Comparison of ENCODE assay signal across 20 cellular contexts in the genomic region with DNA sequence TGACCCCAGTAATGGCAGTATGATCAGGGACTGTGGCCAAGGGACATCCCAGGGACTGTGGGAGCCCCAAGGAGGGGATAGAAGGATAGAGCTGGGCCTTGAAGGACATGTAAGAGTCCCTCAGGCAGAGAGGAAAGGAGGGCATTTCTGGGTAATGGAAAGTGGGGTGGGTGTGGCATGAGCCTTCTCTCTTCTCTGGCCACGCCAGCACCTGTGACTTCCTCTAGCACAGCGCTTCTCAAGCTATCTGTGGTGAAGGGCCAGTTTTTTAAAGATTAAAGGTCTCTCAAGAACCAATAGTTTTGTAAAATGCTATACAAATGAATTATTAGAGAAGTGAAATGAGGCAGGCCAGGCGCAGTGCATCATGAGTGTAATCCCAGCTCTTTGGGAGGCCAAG. TPM values are rescaled to one million over a fixed set of nuclear protein-coding genes. Genes with fewer than 3 reads are reported as not detected.
DNase-seq lines count a peak whose midpoint lies in the region; ATAC-seq and TF ChIP-seq lines count a peak whose summit lies in the region.
"Had no signal": no experiment of that assay in that cellular context is flagged by ENCODE, and none has a peak within 500 bp of the region (broad histone marks: within the 10 kb centered on the region; RNA-seq: fewer than 3 reads in every experiment).

No MANE protein-coding gene starts in this region.

- no peaks in the 10 kb centered on the region for H3K27me3 ChIP-seq in BLaER1
- H3K27me3 ChIP-seq: SJSA1 had no signal

- DNase-seq in RPMI8226 (peak; percentile 41), naive B cell (no peak), chondrocyte (ENCODE audit: low spot score) (no peak)
- DNase-seq: AML-193; Caco-2; CD8-positive, alpha-beta T cell; HCEC 1CT; KBM-7; NCI-H2029; NCI-H2227 treated with DMSO at 0.1 percent for 48 hours; NCI-H526 treated with DMSO at 0.1 percent for 48 hours; Right ventricle myocardium superior had no signal

- H3K9me3 Mint-ChIP-seq in naive B cell (no peaks in the 10 kb centered on the region), chondrocyte (ENCODE audit: low read depth) (no peaks in the 10 kb centered on the region)
- H3K9me3 Mint-ChIP-seq in stimulated activated memory B cell treated with anti-CD40 and anti-IgM and Interleukin-4, amounts not matched to agents 10 μg/mL and 1 μg/mL and 100 μg/mL, for 72 hours, result no peaks in the 10 kb centered on the region
- H3K9me3 Mint-ChIP-seq: CD8-positive, alpha-beta T cell had no signal

- H3K4me3 ChIP-seq in BLaER1, result no peak overlapping the region
- H3K4me3 ChIP-seq: A549, GM12878, SJSA1 had no signal

- H3K36me3 Mint-ChIP-seq in naive B cell, result no peaks in the 10 kb centered on the region
- no peaks in the 10 kb centered on the region for H3K36me3 Mint-ChIP-seq in stimulated activated memory B cell treated with anti-CD40 and anti-IgM and Interleukin-4, amounts not matched to agents 10 μg/mL and 1 μg/mL and 100 μg/mL, for 72 hours
- peaks cover 16% of the 10 kb centered on the region for H3K36me3 Mint-ChIP-seq in chondrocyte (ENCODE audit: low read depth)
- H3K36me3 Mint-ChIP-seq: CD8-positive, alpha-beta T cell had no signal

- no peak overlapping the region for H3K9ac ChIP-seq in BLaER1

- H3K4me2 ChIP-seq in BLaER1, result 0 out of 2 replicates have a peak overlapping the region, but pooled peaks have one; percentile 5
- H3K4me2 ChIP-seq: A549 had no signal

- no peaks in the 10 kb centered on the region for H3K27me3 Mint-ChIP-seq in naive B cell
- no peaks in the 10 kb centered on the region for H3K27me3 Mint-ChIP-seq in stimulated activated memory B cell treated with anti-CD40 and anti-IgM and Interleukin-4, amounts not matched to agents 10 μg/mL and 1 μg/mL and 100 μg/mL, for 72 hours
- no peaks in the 10 kb centered on the region for H3K27me3 Mint-ChIP-seq in chondrocyte (ENCODE audit: low read depth)

- no peaks in the 10 kb centered on the region for H3K9me3 ChIP-seq in BLaER1
- H3K9me3 ChIP-seq: A549, Caco-2, SJSA1 had no signal

- H3K4me1 Mint-ChIP-seq in naive B cell (peaks cover 14 to 27% (median 24%) of the 10 kb centered on the region in 3 donors), chondrocyte (ENCODE audit: low read depth) (peaks cover 37% of the 10 kb centered on the region)
- H3K4me1 Mint-ChIP-seq in stimulated activated memory B cell treated with anti-CD40 and anti-IgM and Interleukin-4, amounts not matched to agents 10 μg/mL and 1 μg/mL and 100 μg/mL, for 72 hours, result peaks cover 17% of the 10 kb centered on the region

- ATAC-seq in naive B cell (ENCODE audit: low read depth in 2 of 2) (peak; percentile 62 to 67), GM19035 (IDR thresholded peaks at IDR 0.05; ENCODE audit: unreplicated experiment) (no peak), HG03442 (IDR thresholded peaks at IDR 0.05; ENCODE audit: unreplicated experiment) (no peak)
- peak; percentile 67 for ATAC-seq in stimulated activated memory B cell treated with anti-CD40 and anti-IgM and Interleukin-4, amounts not matched to agents 10 μg/mL and 1 μg/mL and 100 μg/mL, for 72 hours
- ATAC-seq: A549; CD8-positive, alpha-beta T cell; GM12878 had no signal

- H3K4me3 Mint-ChIP-seq in naive B cell (peak overlapping the region in 3 of 8 donors; percentile 18 to 74 (median 43)), chondrocyte (ENCODE audit: unreplicated experiment) (no peak overlapping the region)
- H3K4me3 Mint-ChIP-seq in stimulated activated memory B cell treated with anti-CD40 and anti-IgM and Interleukin-4, amounts not matched to agents 10 μg/mL and 1 μg/mL and 100 μg/mL, for 72 hours, result no peak overlapping the region
- H3K4me3 Mint-ChIP-seq: CD8-positive, alpha-beta T cell had no signal

- H3K4me1 ChIP-seq in BLaER1, result peaks cover 38% of the 10 kb centered on the region
- H3K4me1 ChIP-seq: SJSA1 had no signal

- no peak for TF ChIP-seq CTCF in chondrocyte (IDR thresholded peaks at IDR 0.05)

- H3K27ac ChIP-seq in BLaER1, result no peak overlapping the region
- H3K27ac ChIP-seq: A549, C4-2B, SJSA1 had no signal

- H4K20me1 ChIP-seq in BLaER1, result no peaks in the 10 kb centered on the region

- H3K27ac Mint-ChIP-seq in naive B cell (peak overlapping the region in 5 of 6 donors; percentile 11 to 74 (median 51)), chondrocyte (ENCODE audit: unreplicated experiment) (no peak overlapping the region)
- H3K27ac Mint-ChIP-seq in stimulated activated memory B cell treated with anti-CD40 and anti-IgM and Interleukin-4, amounts not matched to agents 10 μg/mL and 1 μg/mL and 100 μg/mL, for 72 hours, result peak overlapping the region; percentile 59
- H3K27ac Mint-ChIP-seq: CD8-positive, alpha-beta T cell had no signal

- no peaks in the 10 kb centered on the region for H3K36me3 ChIP-seq in BLaER1
- H3K36me3 ChIP-seq: SJSA1 had no signal

RNA-seq across cellular contexts. Expression of a gene that starts 14.2 kb away (rescaled TPM):
- polyA plus RNA-seq in naive B cell (ENCODE audit: low read depth in 6 of 6), result under 1 TPM in 5 of 6 donors, not detected in 1; 0.09 to 0.39 (median 0.16) TPM
- total RNA-seq in chondrocyte, result 112 to 475 TPM (median 469 TPM) in 3 replicates
- total RNA-seq: CD8-positive, alpha-beta T cell had no signal

RNA-seq across cellular contexts. Expression of a gene that starts 20.0 kb away (rescaled TPM):
- polyA plus RNA-seq in naive B cell (ENCODE audit: low read depth in 6 of 6), result under 1 TPM in 2 of 6 donors, not detected in 4; 0.08 to 0.11 TPM
- 0.39 to 0.77 TPM (median 0.56 TPM) in 3 replicates for total RNA-seq in chondrocyte
- total RNA-seq: CD8-positive, alpha-beta T cell had no signal

Comparison
In these comparisons a context has a peak if more than half of its experiments do, and no peak if none do; other contexts are left out.
1. ATAC-seq: peak in naive B cell (2 of 2) and stimulated activated memory B cell treated with anti-CD40 and anti-IgM and Interleukin-4, amounts not matched to agents 10 μg/mL and 1 μg/mL and 100 μg/mL, for 72 hours (single experiment); none in GM19035 (single experiment) and HG03442 (single experiment).